In the genomic region with DNA sequence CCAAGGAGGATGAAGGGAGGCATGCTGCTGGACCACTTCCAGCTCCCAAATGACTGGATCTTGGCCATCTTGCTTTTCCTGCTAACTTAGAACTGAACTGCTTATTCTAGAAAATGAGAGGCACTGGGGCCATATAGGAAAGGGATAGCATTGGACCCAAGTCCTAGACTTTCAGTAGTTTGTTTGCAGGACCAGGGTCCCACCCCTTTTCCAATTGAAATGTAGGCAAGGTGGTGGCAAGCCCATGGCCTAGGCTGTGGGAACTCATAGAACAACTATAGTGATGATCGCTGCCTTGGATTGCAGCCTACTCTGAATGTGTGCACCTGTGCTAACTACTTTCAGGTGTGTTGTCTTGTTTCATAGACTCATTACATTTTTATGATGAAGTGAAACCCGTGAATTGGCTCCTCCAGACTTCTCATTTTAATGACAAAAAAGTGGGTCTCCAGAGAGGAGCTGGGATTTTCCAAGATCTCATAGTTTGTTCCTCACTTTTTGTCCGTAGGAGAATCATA, we compare ENCODE assay signal across 12 cellular contexts. TPM values are rescaled to one million over a fixed set of nuclear protein-coding genes. Genes with fewer than 3 reads are reported as not detected.
A peak's percentile ranks its signal among the peaks of the same experiment; 100 is the strongest.
DNase-seq lines count a peak whose midpoint lies in the region; ATAC-seq and TF ChIP-seq lines count a peak whose summit lies in the region.
"Had no signal": no experiment of that assay in that cellular context is flagged by ENCODE, and none has a peak within 500 bp of the region (broad histone marks: within the 10 kb centered on the region; RNA-seq: fewer than 3 reads in every experiment).

No MANE protein-coding gene starts in this region.

- POLR2A ChIA-PET in MCF 10A (lab: Yijun Ruan, JAX): interaction anchor here (0.6 to 2.0 kb wide), 3 partner anchors 11 to 36 kb away, joined by 3 to 4 read pairs (median 4); no protein-coding TSS in a partner anchor

- no peak overlapping the region for H3K27ac ChIP-seq in mammary epithelial cell (ENCODE audit: insufficient read depth, low read depth, low read length)
- H3K27ac ChIP-seq in epithelial cell of prostate: peak overlapping the region; percentile 84
- H3K27ac ChIP-seq in subcutaneous abdominal adipose tissue (ENCODE audit: low read depth, low read length): peak overlapping the region; percentile 73
- H3K27ac ChIP-seq: VCaP had no signal

- H3K4me1 Mint-ChIP-seq in MCF 10A (ENCODE audit: insufficient read depth, unreplicated experiment): peaks cover 46% of the 10 kb centered on the region

- H3K9me3 ChIP-seq in mammary epithelial cell (replicated peaks; ENCODE audit: insufficient read depth, low read length) (no peaks in the 10 kb centered on the region), subcutaneous abdominal adipose tissue (ENCODE audit: control insufficient read depth in 5 of 5, low read length in 5 of 5) (no peaks in the 10 kb centered on the region)

- dilution Hi-C loops in mammary epithelial cell (cut with HindIII; ENCODE audit: low sequenced_read_pairs): no loop called here

- intact Hi-C loops in MCF 10A (cut with micrococcal nuclease): no loop called here
- intact Hi-C loops in mammary epithelial cell (cut with micrococcal nuclease): no loop called here

- H3K4me1 ChIP-seq in mammary epithelial cell (ENCODE audit: insufficient read depth, low read length) (peaks cover 60% of the 10 kb centered on the region), subcutaneous abdominal adipose tissue (ENCODE audit: control insufficient read depth in 5 of 5, insufficient read depth in 5 of 5, low read length in 5 of 5) (peaks cover 17 to 73% (median 60%) of the 10 kb centered on the region in 5 donors)

- no peak overlapping the region for H3K4me3 Mint-ChIP-seq in MCF 10A (ENCODE audit: unreplicated experiment)

- no peak overlapping the region for H2AFZ ChIP-seq in mammary epithelial cell (ENCODE audit: low read depth, low read length)

- peak overlapping the region; percentile 57 for H3K27ac Mint-ChIP-seq in MCF 10A (ENCODE audit: low read depth, unreplicated experiment)

- no peaks in the 10 kb centered on the region for H3K9me3 Mint-ChIP-seq in MCF 10A (ENCODE audit: unreplicated experiment)

- in situ Hi-C loops in mammary epithelial cell (cut with MboI; ENCODE audit: low sequenced_read_pairs in 2 of 2): no loop called here

- H3K4me3 ChIP-seq in mammary epithelial cell (replicated peaks in 1 of 3; ENCODE audit: insufficient read depth in 1 of 3, low read depth in 2 of 3, low read length in 3 of 3) (no peak overlapping the region), subcutaneous abdominal adipose tissue (ENCODE audit: low read depth in 1 of 5, low read length in 5 of 5) (peak overlapping the region in 1 of 5 donors; percentile 9)

- H4K20me1 ChIP-seq in mammary epithelial cell (ENCODE audit: insufficient read depth, low read length): no peaks in the 10 kb centered on the region

- H3K9ac ChIP-seq in mammary epithelial cell (ENCODE audit: insufficient read depth, low read length) (no peak overlapping the region), subcutaneous abdominal adipose tissue (ENCODE audit: low read length in 5 of 5) (no peak overlapping the region)

- no peak for ATAC-seq in GM21526 (IDR thresholded peaks at IDR 0.05; ENCODE audit: low FRiP score, unreplicated experiment)
- ATAC-seq in HG03520 (IDR thresholded peaks at IDR 0.05; ENCODE audit: unreplicated experiment): no peak
- ATAC-seq in HG02588 (IDR thresholded peaks at IDR 0.05; ENCODE audit: unreplicated experiment): no peak

- H3K36me3 ChIP-seq in mammary epithelial cell (ENCODE audit: insufficient read depth, low read length) (peaks cover 72% of the 10 kb centered on the region), subcutaneous abdominal adipose tissue (ENCODE audit: control insufficient read depth in 5 of 5, insufficient read depth in 5 of 5, low read length in 5 of 5) (peaks cover 31 to 74% (median 53%) of the 10 kb centered on the region in 5 donors)

- no peaks in the 10 kb centered on the region for H3K27me3 ChIP-seq in mammary epithelial cell (ENCODE audit: insufficient read depth, low read length)
- no peaks in the 10 kb centered on the region for H3K27me3 ChIP-seq in subcutaneous abdominal adipose tissue (ENCODE audit: control insufficient read depth in 5 of 5, insufficient read depth in 4 of 5, low read length in 5 of 5)

- CTCF ChIA-PET in MCF 10A (lab: Yijun Ruan, JAX): no interaction called here
- CTCF ChIA-PET in mammary epithelial cell (lab: Charles Lee; ENCODE audit: low non-redundant PET): no interaction called here

- no peak overlapping the region for H3K4me2 ChIP-seq in mammary epithelial cell (ENCODE audit: insufficient read depth, low read depth, low read length)

- DNase-seq in MCF 10A (ENCODE audit: unreplicated experiment) (no peak), mammary epithelial cell (no peak), RPMI8226 (peak; percentile 69), epithelial cell of prostate (ENCODE audit: low read depth, low spot score) (no peak)
- DNase-seq: activated effector memory CD4-positive, alpha-beta T cell treated with anti-CD3 and anti-CD28 coated beads, Interleukin-2, amount 50 U/mL, for 16 hours; stimulated activated CD4-positive, alpha-beta T cell treated with anti-CD3 and anti-CD28 coated beads, Interleukin-15, amount 100 ng/mL, for 24 hours had no signal

- no peak for TF ChIP-seq CTCF in MCF 10A (IDR thresholded peaks at IDR 0.05; ENCODE audit: unreplicated experiment)
- TF ChIP-seq CTCF in mammary epithelial cell (conservative IDR thresholded peaks at IDR 0.05 in 1 of 2, IDR thresholded peaks at IDR 0.05 in 1 of 2; ENCODE audit: extremely low read depth in 1 of 2, insufficient read depth in 1 of 2, low read depth in 1 of 2, low read length in 2 of 2): no peak

- BruUV-seq in MCF 10A (replicated peaks; lab: Mats Ljungman, UMichigan) (no TSS peak), mammary epithelial cell (replicated peaks; lab: Mats Ljungman, UMichigan) (no TSS peak)

- peaks cover 96% of the 10 kb centered on the region for H3K36me3 Mint-ChIP-seq in MCF 10A (ENCODE audit: insufficient read depth, unreplicated experiment)

- no peaks in the 10 kb centered on the region for H3K27me3 Mint-ChIP-seq in MCF 10A (ENCODE audit: insufficient read depth, unreplicated experiment)

- peaks cover 89% of the 10 kb centered on the region for H3K79me2 ChIP-seq in mammary epithelial cell (ENCODE audit: insufficient read depth, low read length)

- 100% methylated on average over 3 of the region's 3 CpGs for WGBS in mammary epithelial cell (ENCODE audit: low coverage, missing lambda C conversion rate)

RNA-seq across cellular contexts. Expression of a gene that starts 50.3 kb away (rescaled TPM):
- total RNA-seq in MCF 10A (2022) (103 and 104 TPM in 2 replicates), mammary epithelial cell (100 to 1,000 TPM; 149 to 179 TPM)
- 289 TPM for polyA plus RNA-seq in mammary epithelial cell
- 320 TPM for polyA minus RNA-seq in mammary epithelial cell
- polyA plus RNA-seq: neural cell had no signal
